ENCODE assay signal across 2 cellular contexts in the genomic region with DNA sequence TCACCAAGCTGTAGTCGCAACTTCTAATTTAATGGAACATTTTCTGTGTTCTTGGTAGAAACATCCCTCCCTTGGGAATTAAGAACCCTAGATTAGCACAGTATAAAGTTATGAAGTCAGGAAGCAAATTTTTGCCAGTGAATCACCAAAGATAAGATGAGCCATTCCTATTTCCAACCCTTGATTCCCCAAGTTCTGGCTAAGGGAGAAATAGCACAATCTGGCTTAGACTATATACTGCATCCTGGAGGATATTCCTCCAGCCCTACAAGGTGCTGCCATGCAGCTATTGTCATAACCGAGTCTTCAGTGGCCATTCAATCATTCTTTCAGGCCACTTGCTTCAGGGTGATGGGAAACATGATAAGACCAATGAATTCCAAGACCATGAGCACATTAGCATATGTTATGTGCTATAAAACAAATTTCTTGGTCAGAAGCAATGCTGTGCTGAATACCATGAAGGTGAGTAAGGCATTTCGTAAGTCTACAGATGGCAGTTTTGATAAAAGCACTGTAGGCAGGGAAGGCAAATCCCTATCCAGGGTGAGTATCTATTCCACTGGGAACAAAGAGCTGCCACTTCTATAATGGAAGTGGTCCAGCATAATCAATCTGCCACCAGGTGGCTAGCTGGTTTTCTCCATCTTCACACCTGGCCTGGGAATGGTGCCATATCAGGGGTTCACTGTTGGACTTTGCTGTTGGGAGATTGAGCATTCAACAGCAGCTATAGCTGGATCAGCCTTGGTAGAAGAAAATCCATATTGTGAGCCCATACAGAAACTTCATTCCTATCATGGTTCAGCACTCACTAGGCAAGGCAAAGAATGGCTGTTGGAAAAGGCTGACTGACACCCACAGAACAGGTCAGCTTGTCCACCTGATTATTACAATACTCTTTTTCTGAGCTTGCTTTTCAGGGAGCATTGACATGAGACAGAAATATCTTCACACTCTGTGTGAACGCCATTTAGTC.
TF ChIP-seq lines count a peak whose summit lies in the region.

No MANE protein-coding gene starts in this region.

TF ChIP-seq in IMR-90, 13 proteins besides CTCF, POLR2A, EP300 and RAD21:
- TF ChIP-seq SMC3 (IDR thresholded peaks at IDR 0.05; ENCODE audit: low read depth, low read length) (no peak), ELK1 (IDR thresholded peaks at IDR 0.05; ENCODE audit: borderline replicate concordance, low read depth, low read length) (no peak), RFX5 (IDR thresholded peaks at IDR 0.05; ENCODE audit: low read depth, low read length) (no peak), FOS (IDR thresholded peaks at IDR 0.05; ENCODE audit: low read depth, low read length) (peak; percentile 69), CEBPB (IDR thresholded peaks at IDR 0.05; ENCODE audit: low read depth, low read length) (peak; percentile 87), MXI1 (IDR thresholded peaks at IDR 0.05; ENCODE audit: borderline replicate concordance, low read depth, low read length) (no peak), RCOR1 (IDR thresholded peaks at IDR 0.05; ENCODE audit: insufficient replicate concordance, low read length) (peak; percentile 41), MAFK (IDR thresholded peaks at IDR 0.05; ENCODE audit: low read depth, low read length) (peak; percentile 42; the same call in 1 of the 2 replicates), BHLHE40 (IDR thresholded peaks at IDR 0.05; ENCODE audit: low read depth, low read length) (no peak)
- TF ChIP-seq, protein P1, sequence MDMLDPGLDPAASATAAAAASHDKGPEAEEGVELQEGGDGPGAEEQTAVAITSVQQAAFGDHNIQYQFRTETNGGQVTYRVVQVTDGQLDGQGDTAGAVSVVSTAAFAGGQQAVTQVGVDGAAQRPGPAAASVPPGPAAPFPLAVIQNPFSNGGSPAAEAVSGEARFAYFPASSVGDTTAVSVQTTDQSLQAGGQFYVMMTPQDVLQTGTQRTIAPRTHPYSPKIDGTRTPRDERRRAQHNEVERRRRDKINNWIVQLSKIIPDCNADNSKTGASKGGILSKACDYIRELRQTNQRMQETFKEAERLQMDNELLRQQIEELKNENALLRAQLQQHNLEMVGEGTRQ (IDR thresholded peaks at IDR 0.05; ENCODE audit: low read depth, low read length) = no peak

TF ChIP-seq in HEK293T, 16 proteins besides CTCF, POLR2A, EP300 and RAD21:
- TF ChIP-seq LEF1 (IDR thresholded peaks at IDR 0.05; ENCODE audit: borderline replicate concordance) (no peak), ELF4 (IDR thresholded peaks at IDR 0.05) (no peak), FOXA1 (IDR thresholded peaks at IDR 0.05) (no peak), SUZ12 (IDR thresholded peaks at IDR 0.05) (no peak), FOXM1 (IDR thresholded peaks at IDR 0.05; ENCODE audit: borderline replicate concordance) (no peak), BHLHE40 (IDR thresholded peaks at IDR 0.05; ENCODE audit: borderline replicate concordance) (no peak), HDGF (IDR thresholded peaks at IDR 0.05; ENCODE audit: borderline replicate concordance) (no peak), NFRKB (IDR thresholded peaks at IDR 0.05) (no peak)
- TF ChIP-seq, protein P2, sequence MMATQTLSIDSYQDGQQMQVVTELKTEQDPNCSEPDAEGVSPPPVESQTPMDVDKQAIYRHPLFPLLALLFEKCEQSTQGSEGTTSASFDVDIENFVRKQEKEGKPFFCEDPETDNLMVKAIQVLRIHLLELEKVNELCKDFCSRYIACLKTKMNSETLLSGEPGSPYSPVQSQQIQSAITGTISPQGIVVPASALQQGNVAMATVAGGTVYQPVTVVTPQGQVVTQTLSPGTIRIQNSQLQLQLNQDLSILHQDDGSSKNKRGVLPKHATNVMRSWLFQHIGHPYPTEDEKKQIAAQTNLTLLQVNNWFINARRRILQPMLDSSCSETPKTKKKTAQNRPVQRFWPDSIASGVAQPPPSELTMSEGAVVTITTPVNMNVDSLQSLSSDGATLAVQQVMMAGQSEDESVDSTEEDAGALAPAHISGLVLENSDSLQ (IDR thresholded peaks at IDR 0.05) = no peak
